26 cellular contexts compared by ENCODE assay signal in genomic region chr3:52110502-52110901, GRCh38.
"Had no signal": no experiment of that assay in that cellular context is flagged by ENCODE, and none has a peak within 500 bp of the region (broad histone marks: within the 10 kb centered on the region; RNA-seq: fewer than 3 reads in every experiment).

No MANE protein-coding gene starts in this region.

- H3K4me1 ChIP-seq: breast epithelium had no signal

- H3K9me3 ChIP-seq: adrenal gland, breast epithelium, gastroesophageal sphincter, neutrophil, ovary, thoracic aorta, vagina had no signal

- ATAC-seq: gastroesophageal sphincter, left lobe of liver, sciatic nerve, WTC11 had no signal

- H3K4me3 ChIP-seq: adrenal gland, breast epithelium, gastroesophageal sphincter, ovary, thoracic aorta, vagina had no signal

- H3K27ac Mint-ChIP-seq: activated naive CD8-positive, alpha-beta T cell; activated T-cell treated with anti-CD3 and anti-CD28 coated beads, Interleukin-2, amount 50 U/mL, for 24 hours; activated T-helper 2 cell treated with anti-CD3 and anti-CD28 coated beads, Interferon-gamma antibody, Interleukin-2, Interleukin-4, amounts not matched to agents 10 μg/mL and 5 μg/mL and 100 μg/mL, durations not matched to agents 14 hours and 24 hours and 36 hours; type B pancreatic cell; WTC11 had no signal

- H3K36me3 ChIP-seq: adrenal gland, breast epithelium, gastroesophageal sphincter, ovary, thoracic aorta, vagina had no signal

- DNase-seq: activated naive CD4-positive, alpha-beta T cell; activated T-cell treated with anti-CD3 and anti-CD28 coated beads, Interleukin-2, amount 50 U/mL, for 24 hours; adrenal gland; cortex of kidney; head of caudate nucleus; mammary epithelial cell; midbrain; ovary; small intestine; stimulated activated CD4-positive, alpha-beta T cell treated with anti-CD3 and anti-CD28 coated beads, Interleukin-2, amount 100 ng/mL, for 48 hours; stimulated activated CD8-positive, alpha-beta memory T cell treated with anti-CD3 and anti-CD28 coated beads, Interleukin-4, amount 100 ng/mL, for 48 hours; stimulated activated naive CD4-positive, alpha-beta T cell; T-helper 9 cell had no signal

- H3K9me3 Mint-ChIP-seq: activated T-cell treated with anti-CD3 and anti-CD28 coated beads, Interleukin-2, amount 50 U/mL, for 24 hours; activated T-helper 2 cell treated with anti-CD3 and anti-CD28 coated beads, Interferon-gamma antibody, Interleukin-2, Interleukin-4, amounts not matched to agents 10 μg/mL and 5 μg/mL and 100 μg/mL, durations not matched to agents 14 hours and 24 hours and 36 hours; nephron; type B pancreatic cell; WTC11 had no signal

- H3K27me3 Mint-ChIP-seq: activated naive CD8-positive, alpha-beta T cell; activated T-cell treated with anti-CD3 and anti-CD28 coated beads, Interleukin-2, amount 50 U/mL, for 24 hours; type B pancreatic cell had no signal

- H3K27me3 ChIP-seq: adrenal gland, breast epithelium, gastroesophageal sphincter, neutrophil, ovary, vagina had no signal

- H3K4me3 Mint-ChIP-seq: activated naive CD8-positive, alpha-beta T cell; activated T-cell treated with anti-CD3 and anti-CD28 coated beads, Interleukin-2, amount 50 U/mL, for 24 hours; nephron; type B pancreatic cell; WTC11 had no signal

- H3K27ac ChIP-seq: adrenal gland, breast epithelium, epithelial cell of prostate, neutrophil, ovary, thoracic aorta, vagina had no signal
